1 cellular context compared by ENCODE assay signal in genomic region chr2:64730551-64731305, GRCh38.
A peak's percentile ranks its signal among the peaks of the same experiment; 100 is the strongest.
TF ChIP-seq lines count a peak whose summit lies in the region.

No MANE protein-coding gene starts in this region.

TF ChIP-seq in HepG2, 621 proteins besides CTCF, POLR2A, EP300 and RAD21 (continued from another document and continues in another):
- TF ChIP-seq HNF1A (IDR thresholded peaks at IDR 0.05; ENCODE audit: low read depth), result no peak
- TF ChIP-seq HNF1A (CRISPR knock-in tag; IDR thresholded peaks at IDR 0.05; ENCODE audit: borderline replicate concordance), result peak; percentile 64; the same call in 1 of the 2 replicates
- TF ChIP-seq ATF3 (CRISPR knock-in tag; IDR thresholded peaks at IDR 0.05), result peak; percentile 97
- TF ChIP-seq ZNF720 (CRISPR knock-in tag; IDR thresholded peaks at IDR 0.05), result no peak
- TF ChIP-seq EHMT2 (IDR thresholded peaks at IDR 0.05; ENCODE audit: borderline replicate concordance, low read depth, low read length), result peak; percentile 57; the same call in 1 of the 2 replicates
- TF ChIP-seq SIN3A (IDR thresholded peaks at IDR 0.05; ENCODE audit: borderline replicate concordance, low read depth, low read length), result no peak
- TF ChIP-seq ARNT (IDR thresholded peaks at IDR 0.05), result no peak
- TF ChIP-seq RCOR2 (CRISPR knock-in tag; IDR thresholded peaks at IDR 0.05), result peak; percentile 80
- peak; percentile 71; the same call in 1 of the 2 replicates for TF ChIP-seq NR2F2 (IDR thresholded peaks at IDR 0.05; ENCODE audit: borderline replicate concordance, low read depth)
- no peak for TF ChIP-seq ZBTB2 (CRISPR knock-in tag; IDR thresholded peaks at IDR 0.05; ENCODE audit: low read depth)
- TF ChIP-seq NFE2L2 (IDR thresholded peaks at IDR 0.05; ENCODE audit: low read length), result no peak
- TF ChIP-seq PRMT3 (CRISPR knock-in tag; IDR thresholded peaks at IDR 0.05; ENCODE audit: borderline replicate concordance, low read depth), result peak; percentile 72; the same call in 1 of the 2 replicates
- no peak for TF ChIP-seq ZNF773 (CRISPR knock-in tag; IDR thresholded peaks at IDR 0.05; ENCODE audit: borderline replicate concordance)
- TF ChIP-seq ZFY (CRISPR knock-in tag; IDR thresholded peaks at IDR 0.05), result no peak
- TF ChIP-seq ZNF432 (CRISPR knock-in tag; IDR thresholded peaks at IDR 0.05; ENCODE audit: borderline replicate concordance), result no peak
- TF ChIP-seq PRPF4 (IDR thresholded peaks at IDR 0.05; ENCODE audit: low read depth, low read length, poor library complexity, severe bottlenecking), result no peak
- TF ChIP-seq ZBTB37 (CRISPR knock-in tag; IDR thresholded peaks at IDR 0.05), result peak; percentile 50; the same call in 1 of the 2 replicates
- TF ChIP-seq ZNF318 (CRISPR knock-in tag; IDR thresholded peaks at IDR 0.05), result no peak
- TF ChIP-seq RBM22 (optimal IDR thresholded peaks at IDR 0.05; ENCODE audit: low read length), result no peak
- TF ChIP-seq KDM1A (CRISPR knock-in tag; IDR thresholded peaks at IDR 0.05), result peak; percentile 90
- peak; percentile 37; the same call in 1 of the 2 replicates for TF ChIP-seq PHF8 (CRISPR knock-in tag; IDR thresholded peaks at IDR 0.05)
- TF ChIP-seq KLF6 (CRISPR knock-in tag; IDR thresholded peaks at IDR 0.05), result peak; percentile 65; the same call in 1 of the 2 replicates
- no peak for TF ChIP-seq RFX3 (CRISPR knock-in tag; IDR thresholded peaks at IDR 0.05)
- no peak for TF ChIP-seq ZNF337 (CRISPR knock-in tag; IDR thresholded peaks at IDR 0.05; ENCODE audit: borderline replicate concordance, low read depth)
- peak; percentile 36; the same call in 1 of the 2 replicates for TF ChIP-seq ZNF33B (CRISPR knock-in tag; IDR thresholded peaks at IDR 0.05)
- TF ChIP-seq MXI1 (IDR thresholded peaks at IDR 0.05; ENCODE audit: borderline replicate concordance, low read depth, low read length), result peak; percentile 74; the same call in 2 of the 3 replicates
- peak; percentile 91 for TF ChIP-seq ZGPAT (CRISPR knock-in tag; IDR thresholded peaks at IDR 0.05)
- TF ChIP-seq ZNF556 (CRISPR knock-in tag; IDR thresholded peaks at IDR 0.05; ENCODE audit: borderline replicate concordance), result peak; percentile 79; the same call in 1 of the 2 replicates
- TF ChIP-seq HOXD1 (CRISPR knock-in tag; IDR thresholded peaks at IDR 0.05), result 0 out of 2 replicates have a peak, but pooled peaks have one; percentile 20
- peak; percentile 67; the same call in 1 of the 2 replicates for TF ChIP-seq ZNF343 (CRISPR knock-in tag; IDR thresholded peaks at IDR 0.05)
- TF ChIP-seq ZSCAN22 (CRISPR knock-in tag; IDR thresholded peaks at IDR 0.05), result no peak
- no peak for TF ChIP-seq SETDB1 (CRISPR knock-in tag; IDR thresholded peaks at IDR 0.05; ENCODE audit: borderline replicate concordance)
- peak; percentile 72 for TF ChIP-seq SKIL (CRISPR knock-in tag; IDR thresholded peaks at IDR 0.05; ENCODE audit: borderline replicate concordance)
- peak; percentile 65 for TF ChIP-seq SKI (IDR thresholded peaks at IDR 0.05; ENCODE audit: partially characterized antibody)
- TF ChIP-seq BRD4 (CRISPR knock-in tag; IDR thresholded peaks at IDR 0.05), result peak; percentile 94; the same call in 1 of the 2 replicates
- TF ChIP-seq ZNF280B (CRISPR knock-in tag; IDR thresholded peaks at IDR 0.05; ENCODE audit: borderline replicate concordance), result no peak
- no peak for TF ChIP-seq ZNF446 (CRISPR knock-in tag; IDR thresholded peaks at IDR 0.05)
- peak; percentile 92 for TF ChIP-seq ATF7 (IDR thresholded peaks at IDR 0.05)
- TF ChIP-seq ATF7 (CRISPR knock-in tag; IDR thresholded peaks at IDR 0.05), result peak; percentile 99
- peak; percentile 41; the same call in 1 of the 2 replicates for TF ChIP-seq ZNF274 (CRISPR knock-in tag; IDR thresholded peaks at IDR 0.05)
